In genomic region chr5:28710360-28710759, GRCh38 we compare ENCODE assay signal across 20 cellular contexts.
A peak's percentile ranks its signal among the peaks of the same experiment; 100 is the strongest.
DNase-seq lines count a peak whose midpoint lies in the region; ATAC-seq and TF ChIP-seq lines count a peak whose summit lies in the region.
"Had no signal": no experiment of that assay in that cellular context is flagged by ENCODE, and none has a peak within 500 bp of the region (broad histone marks: within the 10 kb centered on the region; RNA-seq: fewer than 3 reads in every experiment).

No MANE protein-coding gene starts in this region.

- no peaks in the 10 kb centered on the region for H4K20me1 ChIP-seq in GM23338 (replicated peaks; ENCODE audit: insufficient read depth)

- H3K27me3 ChIP-seq in GM23338 (ENCODE audit: insufficient read depth) (no peaks in the 10 kb centered on the region), RWPE2 (ENCODE audit: insufficient read depth, poor library complexity, severe bottlenecking) (no peaks in the 10 kb centered on the region)
- H3K27me3 ChIP-seq: body of pancreas, left lung, ovary, SJCRH30 had no signal

- H3K27ac Mint-ChIP-seq in GM23338: no peak overlapping the region
- H3K27ac Mint-ChIP-seq in stimulated activated memory B cell treated with anti-CD40 and anti-IgM and Interleukin-4, amounts not matched to agents 10 μg/mL and 1 μg/mL and 100 μg/mL, for 72 hours: no peak overlapping the region
- H3K27ac Mint-ChIP-seq: activated naive CD4-positive, alpha-beta T cell treated with anti-CD3 and anti-CD28 coated beads, Interleukin-2, amount 50 U/mL, for 24 hours; activated T-cell treated with anti-CD3 and anti-CD28 coated beads, Interleukin-2, amount 50 U/mL, for 72 hours had no signal

- H2AFZ ChIP-seq in GM23338: no peak overlapping the region

- H3K79me2 ChIP-seq in GM23338 (replicated peaks; ENCODE audit: insufficient read depth): no peaks in the 10 kb centered on the region

- no peaks in the 10 kb centered on the region for H3K4me1 ChIP-seq in GM23338 (ENCODE audit: insufficient read depth)
- H3K4me1 ChIP-seq in RWPE2 (ENCODE audit: insufficient read depth, poor library complexity, severe bottlenecking): no peaks in the 10 kb centered on the region
- H3K4me1 ChIP-seq: body of pancreas, left lung, SJCRH30 had no signal

- H3K9me2 ChIP-seq in GM23338 (ENCODE audit: insufficient read depth): no peaks in the 10 kb centered on the region

- no peak overlapping the region for H3K4me3 Mint-ChIP-seq in GM23338
- H3K4me3 Mint-ChIP-seq in stimulated activated memory B cell treated with anti-CD40 and anti-IgM and Interleukin-4, amounts not matched to agents 10 μg/mL and 1 μg/mL and 100 μg/mL, for 72 hours: no peak overlapping the region
- H3K4me3 Mint-ChIP-seq: activated naive CD4-positive, alpha-beta T cell treated with anti-CD3 and anti-CD28 coated beads, Interleukin-2, amount 50 U/mL, for 24 hours; activated T-cell treated with anti-CD3 and anti-CD28 coated beads, Interleukin-2, amount 50 U/mL, for 72 hours had no signal

- ATAC-seq in GM23338: no peak
- no peak for ATAC-seq in RWPE2 (ENCODE audit: low read depth)
- no peak for ATAC-seq in GM19395 (IDR thresholded peaks at IDR 0.05; ENCODE audit: unreplicated experiment)
- no peak for ATAC-seq in stimulated activated memory B cell treated with anti-CD40 and anti-IgM and Interleukin-4, amounts not matched to agents 10 μg/mL and 1 μg/mL and 100 μg/mL, for 72 hours
- ATAC-seq: activated T-cell treated with anti-CD3 and anti-CD28 coated beads, Interleukin-2, amount 50 U/mL, for 72 hours; body of pancreas; HepG2; left lung had no signal

- DNase-seq in GM23338 (ENCODE audit: low spot score) (peak; percentile 35), RWPE2 (ENCODE audit: low spot score) (no peak), iPS-NIHi11 (ENCODE audit: low spot score) (peak; percentile 7), OCI-M1 (lab: John Stamatoyannopoulos, UW) (no peak), HK-2 (ENCODE audit: unreplicated experiment) (no peak)
- DNase-seq: activated CD4-positive, CD25-positive, alpha-beta regulatory T cell; activated T-cell treated with anti-CD3 and anti-CD28 coated beads, Interleukin-2, amount 50 U/mL, for 72 hours; body of pancreas; cortex of kidney; left lung; NCI-H1436 treated with DMSO at 0.1 percent for 48 hours; ovary; stimulated activated CD4-positive, alpha-beta T cell treated with anti-CD3 and anti-CD28 coated beads, Interleukin-1b, Interleukin-23, amount 100 ng/mL, for 48 hours had no signal

- no peaks in the 10 kb centered on the region for H3K36me3 Mint-ChIP-seq in GM23338 (ENCODE audit: low read depth)
- H3K36me3 Mint-ChIP-seq in stimulated activated memory B cell treated with anti-CD40 and anti-IgM and Interleukin-4, amounts not matched to agents 10 μg/mL and 1 μg/mL and 100 μg/mL, for 72 hours: no peaks in the 10 kb centered on the region
- H3K36me3 Mint-ChIP-seq: activated naive CD4-positive, alpha-beta T cell treated with anti-CD3 and anti-CD28 coated beads, Interleukin-2, amount 50 U/mL, for 24 hours had no signal

- H3K9me3 ChIP-seq in RWPE2 (ENCODE audit: severe bottlenecking): no peaks in the 10 kb centered on the region
- H3K9me3 ChIP-seq: body of pancreas, left lung, ovary, SJCRH30 had no signal

- no peak overlapping the region for H3K4me2 ChIP-seq in GM23338

- H3K4me3 ChIP-seq in GM23338 (no peak overlapping the region), RWPE2 (ENCODE audit: severe bottlenecking) (no peak overlapping the region)
- H3K4me3 ChIP-seq: body of pancreas, left lung, ovary, SJCRH30 had no signal

- H3K4me1 Mint-ChIP-seq in GM23338: no peaks in the 10 kb centered on the region
- H3K4me1 Mint-ChIP-seq in stimulated activated memory B cell treated with anti-CD40 and anti-IgM and Interleukin-4, amounts not matched to agents 10 μg/mL and 1 μg/mL and 100 μg/mL, for 72 hours: no peaks in the 10 kb centered on the region
- H3K4me1 Mint-ChIP-seq: activated naive CD4-positive, alpha-beta T cell treated with anti-CD3 and anti-CD28 coated beads, Interleukin-2, amount 50 U/mL, for 24 hours had no signal

- no peak overlapping the region for H3K27ac ChIP-seq in 22Rv1
- H3K27ac ChIP-seq in GM23338 (ENCODE audit: low read depth): no peak overlapping the region
- no peak overlapping the region for H3K27ac ChIP-seq in RWPE2 (ENCODE audit: poor library complexity, severe bottlenecking)
- H3K27ac ChIP-seq: body of pancreas, epithelial cell of prostate, left lung, ovary, SJCRH30 had no signal

- H3F3A ChIP-seq in GM23338 (replicated peaks; ENCODE audit: low read depth): no peaks in the 10 kb centered on the region

- H3K36me3 ChIP-seq in GM23338 (ENCODE audit: insufficient read depth): no peaks in the 10 kb centered on the region
- no peaks in the 10 kb centered on the region for H3K36me3 ChIP-seq in RWPE2 (ENCODE audit: low read depth)
- H3K36me3 ChIP-seq: left lung, ovary, SJCRH30 had no signal

- H3K9me3 Mint-ChIP-seq in GM23338: no peaks in the 10 kb centered on the region
- H3K9me3 Mint-ChIP-seq in stimulated activated memory B cell treated with anti-CD40 and anti-IgM and Interleukin-4, amounts not matched to agents 10 μg/mL and 1 μg/mL and 100 μg/mL, for 72 hours: peaks cover 13% of the 10 kb centered on the region

- no peaks in the 10 kb centered on the region for H3K27me3 Mint-ChIP-seq in GM23338 (ENCODE audit: insufficient read depth, low read depth, poor library complexity)
- H3K27me3 Mint-ChIP-seq in stimulated activated memory B cell treated with anti-CD40 and anti-IgM and Interleukin-4, amounts not matched to agents 10 μg/mL and 1 μg/mL and 100 μg/mL, for 72 hours: no peaks in the 10 kb centered on the region
- H3K27me3 Mint-ChIP-seq: activated naive CD4-positive, alpha-beta T cell treated with anti-CD3 and anti-CD28 coated beads, Interleukin-2, amount 50 U/mL, for 24 hours had no signal

- TF ChIP-seq CTCF in 22Rv1 (IDR thresholded peaks at IDR 0.05) (peak; percentile 20), GM23338 (conservative IDR thresholded peaks at IDR 0.05; ENCODE audit: low read depth in 2 of 2) (peak; percentile 25 to 46; a peak in 3 of 4 replicates), RWPE2 (IDR thresholded peaks at IDR 0.05; ENCODE audit: poor library complexity, severe bottlenecking) (peak; percentile 38)

TF ChIP-seq in GM23338, 12 proteins besides CTCF, POLR2A, EP300 and RAD21:
- TF ChIP-seq EZH2 (IDR thresholded peaks at IDR 0.05; ENCODE audit: low read depth, unreplicated experiment) (no peak), ZNF331 (CRISPR knock-in tag; IDR thresholded peaks at IDR 0.05; ENCODE audit: low read depth) (no peak), CREB1 (CRISPR knock-in tag; IDR thresholded peaks at IDR 0.05; ENCODE audit: low read depth) (no peak), POLR2AphosphoS5 (IDR thresholded peaks at IDR 0.05; ENCODE audit: low read depth) (no peak)
- TF ChIP-seq, protein P1, sequence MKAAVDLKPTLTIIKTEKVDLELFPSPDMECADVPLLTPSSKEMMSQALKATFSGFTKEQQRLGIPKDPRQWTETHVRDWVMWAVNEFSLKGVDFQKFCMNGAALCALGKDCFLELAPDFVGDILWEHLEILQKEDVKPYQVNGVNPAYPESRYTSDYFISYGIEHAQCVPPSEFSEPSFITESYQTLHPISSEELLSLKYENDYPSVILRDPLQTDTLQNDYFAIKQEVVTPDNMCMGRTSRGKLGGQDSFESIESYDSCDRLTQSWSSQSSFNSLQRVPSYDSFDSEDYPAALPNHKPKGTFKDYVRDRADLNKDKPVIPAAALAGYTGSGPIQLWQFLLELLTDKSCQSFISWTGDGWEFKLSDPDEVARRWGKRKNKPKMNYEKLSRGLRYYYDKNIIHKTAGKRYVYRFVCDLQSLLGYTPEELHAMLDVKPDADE (IDR thresholded peaks at IDR 0.05): no peak
TF ChIP-seq in GM23338: peak in this region for 0.

Comparison
In these comparisons a context has a peak if more than half of its experiments do, and no peak if none do; other contexts are left out.
1. DNase-seq: peak in GM23338 (single experiment) and iPS-NIHi11 (single experiment); none in RWPE2 (single experiment), OCI-M1 (single experiment) and HK-2 (single experiment).
2. Peak in every context shown above with its lines, with median percentiles within 50 percentile points of each other: CTCF ChIP-seq.